17 cellular contexts compared by ENCODE assay signal in genomic region chr14:90742252-90742651, GRCh38.
DNase-seq lines count a peak whose midpoint lies in the region; ATAC-seq and TF ChIP-seq lines count a peak whose summit lies in the region.
"Had no signal": no experiment of that assay in that cellular context is flagged by ENCODE, and none has a peak within 500 bp of the region (broad histone marks: within the 10 kb centered on the region; RNA-seq: fewer than 3 reads in every experiment).

No MANE protein-coding gene starts in this region.

- peaks cover 0 to under 1% (median 0%) of the 10 kb centered on the region in 11 donors for H3K9me3 ChIP-seq in heart right ventricle
- no peaks in the 10 kb centered on the region for H3K9me3 ChIP-seq in gastroesophageal sphincter
- no peaks in the 10 kb centered on the region for H3K9me3 ChIP-seq in sigmoid colon
- no peaks in the 10 kb centered on the region for H3K9me3 ChIP-seq in aorta (ENCODE audit: control insufficient read depth, low read length)
- H3K9me3 ChIP-seq in transverse colon = no peaks in the 10 kb centered on the region

- H3K36me3 ChIP-seq in heart right ventricle (peaks cover 0 to 10% (median 0%) of the 10 kb centered on the region in 9 donors), gastroesophageal sphincter (peaks cover 0 to 7% of the 10 kb centered on the region in 2 donors), sigmoid colon (no peaks in the 10 kb centered on the region), aorta (ENCODE audit: control insufficient read depth in 1 of 2, insufficient read depth in 2 of 2, low read length in 1 of 2) (no peaks in the 10 kb centered on the region), transverse colon (no peaks in the 10 kb centered on the region)

- intact Hi-C loops in heart right ventricle (cut with DNase I) = no loop called here
- intact Hi-C loops in left ventricle myocardium superior (cut with micrococcal nuclease) = no loop called here
- intact Hi-C loops in sigmoid colon (cut with DNase I) = no loop called here
- intact Hi-C loops in aorta (cut with DNase I) = no loop called here
- intact Hi-C loops in transverse colon (cut with DNase I; ENCODE audit: low total_unique reads) = no loop called here

- H3K4me1 ChIP-seq in heart right ventricle (peaks cover 8 to 39% (median 28%) of the 10 kb centered on the region in 9 donors), gastroesophageal sphincter (peaks cover 4 to 37% (median 8%) of the 10 kb centered on the region in 3 donors), sigmoid colon (peaks cover 0 to 28% (median 26%) of the 10 kb centered on the region in 4 donors), aorta (ENCODE audit: control insufficient read depth in 1 of 2, insufficient read depth in 2 of 2, low read length in 2 of 2) (peaks cover 0 to 3% of the 10 kb centered on the region in 2 donors), transverse colon (peaks cover 0 to 8% (median 2%) of the 10 kb centered on the region in 4 donors)

- H3K27me3 ChIP-seq in heart right ventricle (no peaks in the 10 kb centered on the region), gastroesophageal sphincter (no peaks in the 10 kb centered on the region), sigmoid colon (no peaks in the 10 kb centered on the region), aorta (ENCODE audit: control insufficient read depth in 1 of 2, insufficient read depth in 2 of 2, low read length in 1 of 2) (no peaks in the 10 kb centered on the region), transverse colon (no peaks in the 10 kb centered on the region)

- TF ChIP-seq POLR2A in gastroesophageal sphincter (IDR thresholded peaks at IDR 0.05) = no peak
- TF ChIP-seq POLR2A in sigmoid colon (IDR thresholded peaks at IDR 0.05) = no peak
- TF ChIP-seq POLR2A in transverse colon (IDR thresholded peaks at IDR 0.05) = no peak

- H3K4me3 ChIP-seq in heart right ventricle = no peak overlapping the region
- no peak overlapping the region for H3K4me3 ChIP-seq in gastroesophageal sphincter
- no peak overlapping the region for H3K4me3 ChIP-seq in sigmoid colon
- H3K4me3 ChIP-seq in aorta (ENCODE audit: low read length in 2 of 2) = no peak overlapping the region
- no peak overlapping the region for H3K4me3 ChIP-seq in transverse colon

- WGBS in heart right ventricle, 2 donors = 91 to 93% methylated on average over 2 of the region's 2 CpGs
- 61 to 90% methylated on average over 1 to 2 of the region's 2 CpGs for WGBS in gastroesophageal sphincter (ENCODE audit: low coverage in 1 of 2), 2 donors
- WGBS in sigmoid colon, 2 donors = 89 to 95% methylated on average over 2 of the region's 2 CpGs
- 44 to 48% methylated on average over 2 of the region's 2 CpGs for WGBS in aorta, 2 donors
- 88% methylated on average over 2 of the region's 2 CpGs; no CpG with 5 or more reads in 1 of the 2 donors for WGBS in transverse colon (ENCODE audit: low coverage in 1 of 2), 2 donors

- in situ Hi-C loops in transverse colon (cut with MboI; ENCODE audit: low pct_ligation_motif_present in 1 of 4, low pct_unique_long_range_greater_than_20kb in 1 of 4, low sequenced_read_pairs in 3 of 4) = no loop called here

- ATAC-seq in heart right ventricle (no peak), left ventricle myocardium superior (no peak), gastroesophageal sphincter (no peak), aorta (ENCODE audit: low FRiP score) (no peak), GM18517 (IDR thresholded peaks at IDR 0.05; ENCODE audit: unreplicated experiment) (no peak)
- ATAC-seq: HepG2 had no signal

- H3K27ac ChIP-seq in heart right ventricle (peak overlapping the region in 6 of 10 donors; percentile 19 to 73 (median 46)), gastroesophageal sphincter (peak overlapping the region; percentile 29 to 65 (median 56)), sigmoid colon (peak overlapping the region in 3 of 4 donors; percentile 63 to 69 (median 67)), aorta (ENCODE audit: low read depth in 1 of 2, low read length in 2 of 2) (peak overlapping the region; percentile 2 to 69), transverse colon (peak overlapping the region in 2 of 4 donors; percentile 58)

- TF ChIP-seq EP300 in gastroesophageal sphincter (IDR thresholded peaks at IDR 0.05) (no peak), sigmoid colon (IDR thresholded peaks at IDR 0.05) (no peak), transverse colon (IDR thresholded peaks at IDR 0.05; ENCODE audit: low read depth) (no peak)

- TF ChIP-seq CTCF in heart right ventricle (IDR thresholded peaks at IDR 0.05) (no peak), gastroesophageal sphincter (IDR thresholded peaks at IDR 0.05) (no peak), sigmoid colon (IDR thresholded peaks at IDR 0.05) (no peak), transverse colon (IDR thresholded peaks at IDR 0.05) (no peak)

- DNase-seq in heart right ventricle (no peak), left ventricle myocardium superior (no peak), sigmoid colon (no peak), aorta (no peak), NCI-H2171 (lab: John Stamatoyannopoulos, UW) (no peak), transverse colon (no peak)
- DNase-seq: 8988T, DND-41, KBM-7, NCI-H1417, NCI-H187, NCI-H226, NCI-H524, NCI-H82 had no signal
